In the genomic region with DNA sequence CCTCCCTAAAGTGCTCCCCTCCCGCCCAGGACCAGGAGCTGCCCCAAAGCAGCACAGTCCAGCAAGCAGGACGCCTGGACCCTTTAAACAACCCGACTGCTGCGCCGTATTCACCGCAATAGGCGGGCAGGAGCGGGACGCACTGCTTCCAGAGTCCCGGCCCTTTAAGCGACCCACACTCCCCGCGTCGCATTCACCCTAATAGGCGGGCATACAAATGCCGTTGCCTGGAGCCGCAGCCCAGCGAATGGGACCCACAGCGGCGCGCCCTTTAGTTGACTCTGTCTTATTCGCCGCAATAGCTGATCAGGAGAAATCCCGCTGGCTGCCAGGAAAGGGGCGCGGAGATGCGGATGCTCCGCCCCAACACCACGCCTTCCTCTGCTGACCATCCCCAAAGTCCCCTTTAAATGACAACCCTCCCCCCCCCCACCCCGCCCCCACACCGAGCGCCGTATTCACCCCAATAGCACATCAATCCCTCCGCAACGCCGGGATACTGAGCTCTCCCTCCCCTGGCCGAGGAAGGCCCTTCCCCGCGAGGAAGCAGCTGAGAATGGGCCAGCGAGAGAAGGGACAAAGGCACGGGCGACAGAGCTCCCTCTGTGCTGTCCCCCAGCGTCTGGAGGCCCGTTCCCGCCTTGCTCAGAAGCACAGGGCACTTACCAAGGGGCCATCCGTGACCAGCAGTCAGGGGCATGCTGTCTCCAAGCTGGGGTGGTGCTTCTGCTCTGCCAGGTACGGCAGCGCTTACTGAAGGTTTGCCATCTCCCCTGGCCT, we compare ENCODE assay signal across 8 cellular contexts. TPM values are rescaled to one million over a fixed set of nuclear protein-coding genes. Genes with fewer than 3 reads are reported as not detected.
A peak's percentile ranks its signal among the peaks of the same experiment; 100 is the strongest.
DNase-seq lines count a peak whose midpoint lies in the region; ATAC-seq and TF ChIP-seq lines count a peak whose summit lies in the region.

No MANE protein-coding gene starts in this region.

- DNase-seq in CD4-positive, alpha-beta T cell: no peak
- DNase-seq in MG63: peak; percentile 49
- peak; percentile 93 for DNase-seq in WTC11 (ENCODE audit: low spot score)
- peak; percentile 95 to 97 for DNase-seq in foreskin fibroblast
- DNase-seq in myocyte (ENCODE audit: low read depth): peak; percentile 93
- peak; percentile 95 to 96 for DNase-seq in tibial artery
- DNase-seq in activated CD4-positive, alpha-beta T cell treated with anti-CD3 and anti-CD28 coated beads for 4 hours: no peak

- H3K27me3 ChIP-seq in CD4-positive, alpha-beta T cell (ENCODE audit: control insufficient read depth, insufficient read depth, low read length): peaks cover 1% of the 10 kb centered on the region
- no peaks in the 10 kb centered on the region for H3K27me3 ChIP-seq in MG63
- no peaks in the 10 kb centered on the region for H3K27me3 ChIP-seq in tibial artery

- no peaks in the 10 kb centered on the region for H3K36me3 Mint-ChIP-seq in CD4-positive, alpha-beta T cell (ENCODE audit: low read depth)
- no peaks in the 10 kb centered on the region for H3K36me3 Mint-ChIP-seq in WTC11

- no peaks in the 10 kb centered on the region for H3K36me3 ChIP-seq in MG63
- no peaks in the 10 kb centered on the region for H3K36me3 ChIP-seq in tibial artery

- no peak overlapping the region for H3K27ac Mint-ChIP-seq in CD4-positive, alpha-beta T cell
- H3K27ac Mint-ChIP-seq in WTC11: no peak overlapping the region

- peaks cover 12 to 88% (median 72%) of the 10 kb centered on the region in 4 donors for H3K4me1 ChIP-seq in tibial artery

- intact Hi-C loops in CD4-positive, alpha-beta T cell (cut with DNase I, micrococcal nuclease): loop anchor here in 1 of 2 experiments (10.0 kb wide), 1 partner anchor 46 kb away; no protein-coding TSS in a partner anchor
- intact Hi-C loops in tibial artery (cut with DNase I; ENCODE audit: low total_unique reads): loop anchor here (5.0 kb wide), 1 partner anchor 38 kb away; no protein-coding TSS in a partner anchor

- CTCF ChIA-PET in CD4-positive, alpha-beta T cell (lab: Charles Lee): no interaction called here
- CTCF ChIA-PET in WTC11 (lab: Charles Lee): interaction anchor here (0.6 to 2.9 kb wide), 18 partner anchors 8 to 268 kb away, joined by 3 to 14 read pairs (median 5); no protein-coding TSS in a partner anchor

- peak overlapping the region; percentile 54 for H3K4me3 Mint-ChIP-seq in CD4-positive, alpha-beta T cell
- peak overlapping the region; percentile 66 for H3K4me3 Mint-ChIP-seq in WTC11

- H3K27me3 Mint-ChIP-seq in CD4-positive, alpha-beta T cell: peaks cover 12% of the 10 kb centered on the region
- H3K27me3 Mint-ChIP-seq in WTC11 (ENCODE audit: low read depth): peaks cover 13% of the 10 kb centered on the region

- peaks cover 33% of the 10 kb centered on the region for H3K4me1 Mint-ChIP-seq in CD4-positive, alpha-beta T cell (ENCODE audit: low read depth)
- peaks cover 50% of the 10 kb centered on the region for H3K4me1 Mint-ChIP-seq in WTC11

- H3K9me3 ChIP-seq in CD4-positive, alpha-beta T cell (ENCODE audit: control insufficient read depth, low read length): no peaks in the 10 kb centered on the region
- H3K9me3 ChIP-seq in MG63 (no peaks in the 10 kb centered on the region), tibial artery (no peaks in the 10 kb centered on the region)

- H3K4me3 ChIP-seq in MG63: no peak overlapping the region
- H3K4me3 ChIP-seq in foreskin fibroblast (ENCODE audit: low read depth in 1 of 2, low read length in 2 of 2): peak overlapping the region; percentile 55 to 70
- H3K4me3 ChIP-seq in tibial artery: peak overlapping the region; percentile 58 to 60

- ATAC-seq in CD4-positive, alpha-beta T cell (ENCODE audit: poor library complexity): no peak
- ATAC-seq in WTC11 (peak; percentile 87), GM19395 (IDR thresholded peaks at IDR 0.05; ENCODE audit: unreplicated experiment) (no peak)

- POLR2A ChIA-PET in CD4-positive, alpha-beta T cell (lab: Charles Lee): no interaction called here
- POLR2A ChIA-PET in WTC11 (lab: Charles Lee): no interaction called here

- TF ChIP-seq CTCF in CD4-positive, alpha-beta T cell (IDR thresholded peaks at IDR 0.05): no peak
- TF ChIP-seq CTCF in WTC11 (IDR thresholded peaks at IDR 0.05) (no peak), foreskin fibroblast (IDR thresholded peaks at IDR 0.05; ENCODE audit: low read depth, low read length) (no peak), tibial artery (IDR thresholded peaks at IDR 0.05) (no peak)

- H3K27ac ChIP-seq in CD4-positive, alpha-beta T cell (ENCODE audit: low read depth, low read length): no peak overlapping the region
- peak overlapping the region; percentile 90 to 93 for H3K27ac ChIP-seq in tibial artery

- no peaks in the 10 kb centered on the region for H3K9me3 Mint-ChIP-seq in CD4-positive, alpha-beta T cell
- H3K9me3 Mint-ChIP-seq in WTC11: no peaks in the 10 kb centered on the region

TF ChIP-seq in WTC11, 78 proteins besides CTCF, POLR2A, EP300 and RAD21 (continues in another document):
- TF ChIP-seq FOXP1 (CRISPR knock-in tag; IDR thresholded peaks at IDR 0.05; ENCODE audit: borderline replicate concordance): 0 out of 2 replicates have a peak, but pooled peaks have one; percentile 57
- TF ChIP-seq ZNF396 (CRISPR knock-in tag; IDR thresholded peaks at IDR 0.05; ENCODE audit: borderline replicate concordance): no peak
- TF ChIP-seq GABPB1 (CRISPR knock-in tag; IDR thresholded peaks at IDR 0.05): no peak
- TF ChIP-seq, protein P1, sequence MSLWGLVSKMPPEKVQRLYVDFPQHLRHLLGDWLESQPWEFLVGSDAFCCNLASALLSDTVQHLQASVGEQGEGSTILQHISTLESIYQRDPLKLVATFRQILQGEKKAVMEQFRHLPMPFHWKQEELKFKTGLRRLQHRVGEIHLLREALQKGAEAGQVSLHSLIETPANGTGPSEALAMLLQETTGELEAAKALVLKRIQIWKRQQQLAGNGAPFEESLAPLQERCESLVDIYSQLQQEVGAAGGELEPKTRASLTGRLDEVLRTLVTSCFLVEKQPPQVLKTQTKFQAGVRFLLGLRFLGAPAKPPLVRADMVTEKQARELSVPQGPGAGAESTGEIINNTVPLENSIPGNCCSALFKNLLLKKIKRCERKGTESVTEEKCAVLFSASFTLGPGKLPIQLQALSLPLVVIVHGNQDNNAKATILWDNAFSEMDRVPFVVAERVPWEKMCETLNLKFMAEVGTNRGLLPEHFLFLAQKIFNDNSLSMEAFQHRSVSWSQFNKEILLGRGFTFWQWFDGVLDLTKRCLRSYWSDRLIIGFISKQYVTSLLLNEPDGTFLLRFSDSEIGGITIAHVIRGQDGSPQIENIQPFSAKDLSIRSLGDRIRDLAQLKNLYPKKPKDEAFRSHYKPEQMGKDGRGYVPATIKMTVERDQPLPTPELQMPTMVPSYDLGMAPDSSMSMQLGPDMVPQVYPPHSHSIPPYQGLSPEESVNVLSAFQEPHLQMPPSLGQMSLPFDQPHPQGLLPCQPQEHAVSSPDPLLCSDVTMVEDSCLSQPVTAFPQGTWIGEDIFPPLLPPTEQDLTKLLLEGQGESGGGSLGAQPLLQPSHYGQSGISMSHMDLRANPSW (CRISPR knock-in tag; conservative IDR thresholded peaks at IDR 0.05; ENCODE audit: low read depth): no peak
- TF ChIP-seq ATF6 (CRISPR knock-in tag; IDR thresholded peaks at IDR 0.05): no peak
- peak; percentile 19; the same call in 1 of the 2 replicates for TF ChIP-seq TP53 (CRISPR knock-in tag; IDR thresholded peaks at IDR 0.05)
- TF ChIP-seq ZNF281 (CRISPR knock-in tag; IDR thresholded peaks at IDR 0.05): peak; percentile 63; the same call in 1 of the 2 replicates
- TF ChIP-seq SP1 (CRISPR knock-in tag; conservative IDR thresholded peaks at IDR 0.05): peak; percentile 77
- 0 out of 2 replicates have a peak, but pooled peaks have one; percentile 22 for TF ChIP-seq TEAD1 (CRISPR knock-in tag; IDR thresholded peaks at IDR 0.05)

RNA-seq across cellular contexts. Expression of gene OSBPL5, which starts 4.7 kb away (rescaled TPM):
- total RNA-seq in CD4-positive, alpha-beta T cell: 1 to 10 TPM; 6.7 to 9.1 TPM
- 9.9 and 11.0 TPM in 2 replicates for total RNA-seq in MG63 (2014; rRNA removed; shearing (Covaris generic); ENCODE audit: low replicate concordance)
- total RNA-seq in WTC11 (2021): 13.1 to 17.7 TPM (median 14.8 TPM) in 3 replicates
- total RNA-seq in myocyte: 14.7 and 21.2 TPM in 2 replicates
- polyA plus RNA-seq in myocyte (2012): 27.2 TPM

RNA-seq across cellular contexts. Expression of gene MRGPRG, which starts 58.2 kb away (rescaled TPM):
- not detected for total RNA-seq in CD4-positive, alpha-beta T cell
- total RNA-seq in MG63 (2014; rRNA removed; shearing (Covaris generic); ENCODE audit: low replicate concordance): not detected in 2 replicates
- not detected in 3 replicates for total RNA-seq in WTC11 (2021)
- not detected in 2 replicates for total RNA-seq in myocyte
- not detected for polyA plus RNA-seq in myocyte (2012)

Comparison
In these comparisons a context has a peak if more than half of its experiments do, and no peak if none do; other contexts are left out.
1. DNase-seq: peak in MG63 (single experiment), WTC11 (single experiment), foreskin fibroblast (2 of 2), myocyte (single experiment) and tibial artery (2 of 2); none in CD4-positive, alpha-beta T cell (0 of 10) and activated CD4-positive, alpha-beta T cell treated with anti-CD3 and anti-CD28 coated beads for 4 hours (0 of 2).